In the genomic region with DNA sequence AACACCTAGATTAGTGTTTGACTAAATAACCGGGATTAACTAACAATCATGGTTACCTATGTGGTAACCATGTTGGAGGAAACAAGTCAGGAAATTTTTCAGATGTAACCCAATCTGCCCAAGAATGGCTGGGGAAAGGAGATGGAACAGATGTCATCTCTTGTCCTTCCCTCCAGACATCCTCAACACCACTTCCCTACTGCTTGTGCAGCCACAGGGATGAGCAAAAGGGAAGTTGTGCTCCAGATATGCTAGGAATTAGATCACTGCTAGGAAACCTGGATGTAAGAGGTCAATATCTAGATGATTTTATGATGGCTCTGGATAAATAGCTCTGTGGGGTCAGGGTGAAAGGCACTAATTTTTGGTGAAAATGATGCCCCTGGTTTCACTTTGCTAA, we compare ENCODE assay signal across 28 cellular contexts.
A peak's percentile ranks its signal among the peaks of the same experiment; 100 is the strongest.
DNase-seq lines count a peak whose midpoint lies in the region; ATAC-seq, FAIRE-seq and TF ChIP-seq lines count a peak whose summit lies in the region.
"Had no signal": no experiment of that assay in that cellular context is flagged by ENCODE, and none has a peak within 500 bp of the region (broad histone marks: within the 10 kb centered on the region; RNA-seq: fewer than 3 reads in every experiment).

No MANE protein-coding gene starts in this region.

- no peak for TF ChIP-seq EP300 in SK-N-SH (IDR thresholded peaks at IDR 0.05; ENCODE audit: borderline replicate concordance in 1 of 2, low read depth in 1 of 2, low read length in 1 of 2)

- POLR2A ChIA-PET in SK-N-SH (lab: Yijun Ruan, JAX): no interaction called here

- H3K4me3 ChIP-seq in SK-N-SH (ENCODE audit: low read depth in 2 of 2, low read length in 1 of 2): no peak overlapping the region
- H3K4me3 ChIP-seq: HAP-1, right lobe of liver, SJCRH30, tibial artery had no signal

- H3K4me1 Mint-ChIP-seq in HFFc6 (ENCODE audit: low read depth): peaks cover 77% of the 10 kb centered on the region
- H3K4me1 Mint-ChIP-seq: CD8-positive, alpha-beta memory T cell; central memory CD8-positive, alpha-beta T cell; naive thymus-derived CD8-positive, alpha-beta T cell had no signal

- H3K4me1 ChIP-seq in SK-N-SH (ENCODE audit: control insufficient read depth in 1 of 2, insufficient read depth in 2 of 2, low read depth in 1 of 2, low read length in 1 of 2) (peaks cover 0 to 45% of the 10 kb centered on the region in 2 experiments; a peak in 3 of 4 replicates), foreskin keratinocyte (peaks cover 52% of the 10 kb centered on the region)
- H3K4me1 ChIP-seq: right lobe of liver had no signal

- peak; percentile 63 for FAIRE-seq in urothelium cell line (lab: Jason Lieb, UNC)
- FAIRE-seq: frontal cortex had no signal

- WGBS in SK-N-SH (ENCODE audit: low lambda C conversion rate): 94% methylated on average over 1 of the region's 1 CpG

- no peak for ATAC-seq in foreskin keratinocyte
- ATAC-seq in HG03457 (IDR thresholded peaks at IDR 0.05; ENCODE audit: unreplicated experiment): no peak
- no peak for ATAC-seq in GM19467 (IDR thresholded peaks at IDR 0.05; ENCODE audit: unreplicated experiment)
- ATAC-seq: activated CD8-positive, alpha-beta T cell treated with anti-CD3 and anti-CD28 coated beads for 36 hours; naive thymus-derived CD8-positive, alpha-beta T cell had no signal

- DNase-seq in HFFc6 (no peak), SK-N-SH (no peak), foreskin keratinocyte (no peak), urothelium cell line (ENCODE audit: low spot score) (no peak), SKM-1 (lab: John Stamatoyannopoulos, UW; ENCODE audit: unreplicated experiment) (no peak)
- DNase-seq: activated CD8-positive, alpha-beta T cell treated with anti-CD3 and anti-CD28 coated beads for 36 hours; activated T-cell treated with anti-CD3 and anti-CD28 coated beads, Interleukin-2, amount 50 U/mL, for 1 hour; AML-193; amygdala; CD8-positive, alpha-beta memory T cell; DMS79; erythroblast; hypothalamus; islet precursor cell; MM.1S; naive thymus-derived CD8-positive, alpha-beta T cell; NCI-H146; NCI-H2227 treated with DMSO at 0.1 percent for 48 hours; NCI-H774; right lobe of liver; stimulated activated naive CD4-positive, alpha-beta T cell; tibial artery had no signal

- H3K36me3 ChIP-seq in SK-N-SH (replicated peaks in 1 of 2; ENCODE audit: control insufficient read depth in 1 of 2, insufficient read depth in 2 of 2, low read length in 1 of 2): no peaks in the 10 kb centered on the region
- H3K36me3 ChIP-seq: HAP-1, right lobe of liver, SJCRH30, tibial artery had no signal

- no peaks in the 10 kb centered on the region for H3K9me3 ChIP-seq in SK-N-SH
- H3K9me3 ChIP-seq: HAP-1, right lobe of liver, SJCRH30, tibial artery had no signal

- TF ChIP-seq CTCF in HFFc6 (IDR thresholded peaks at IDR 0.05) (no peak), SK-N-SH (IDR thresholded peaks at IDR 0.05) (no peak), foreskin keratinocyte (conservative IDR thresholded peaks at IDR 0.05) (no peak)

- H3K27me3 Mint-ChIP-seq in HFFc6 (ENCODE audit: insufficient read depth): no peaks in the 10 kb centered on the region
- H3K27me3 Mint-ChIP-seq: central memory CD8-positive, alpha-beta T cell had no signal

- H3K9ac ChIP-seq in SK-N-SH: peak overlapping the region; percentile 22; the same call in 1 of the 2 replicates

- H3K9me2 ChIP-seq in SK-N-SH: no peaks in the 10 kb centered on the region

- peak overlapping the region; percentile 80 for H3K27ac Mint-ChIP-seq in HFFc6
- H3K27ac Mint-ChIP-seq: activated CD8-positive, alpha-beta T cell treated with anti-CD3 and anti-CD28 coated beads for 36 hours; CD8-positive, alpha-beta memory T cell; naive thymus-derived CD8-positive, alpha-beta T cell had no signal

- H3K4me3 Mint-ChIP-seq in HFFc6: peak overlapping the region; percentile 59; the same call in 1 of the 2 replicates
- H3K4me3 Mint-ChIP-seq: activated CD8-positive, alpha-beta T cell treated with anti-CD3 and anti-CD28 coated beads for 36 hours; CD8-positive, alpha-beta memory T cell; central memory CD8-positive, alpha-beta T cell; naive thymus-derived CD8-positive, alpha-beta T cell had no signal

- H3K36me3 Mint-ChIP-seq in HFFc6 (ENCODE audit: low read depth): no peaks in the 10 kb centered on the region
- H3K36me3 Mint-ChIP-seq: CD8-positive, alpha-beta memory T cell; naive thymus-derived CD8-positive, alpha-beta T cell had no signal

- no peaks in the 10 kb centered on the region for H4K20me1 ChIP-seq in SK-N-SH (ENCODE audit: insufficient read depth)

- no peaks in the 10 kb centered on the region for H3K9me3 Mint-ChIP-seq in HFFc6
- H3K9me3 Mint-ChIP-seq: activated CD8-positive, alpha-beta T cell treated with anti-CD3 and anti-CD28 coated beads for 36 hours; CD8-positive, alpha-beta memory T cell; central memory CD8-positive, alpha-beta T cell; naive thymus-derived CD8-positive, alpha-beta T cell had no signal

- no peaks in the 10 kb centered on the region for H3K79me2 ChIP-seq in SK-N-SH (ENCODE audit: insufficient read depth)

- no peaks in the 10 kb centered on the region for H3K27me3 ChIP-seq in SK-N-SH (ENCODE audit: insufficient read depth)
- no peaks in the 10 kb centered on the region for H3K27me3 ChIP-seq in foreskin keratinocyte
- H3K27me3 ChIP-seq: right lobe of liver, SJCRH30, tibial artery had no signal

- H3K27ac ChIP-seq in SK-N-SH (ENCODE audit: low read depth in 2 of 2, low read length in 1 of 2) (peak overlapping the region in 1 of 2 experiments; percentile 69; a peak in 3 of 4 replicates), foreskin keratinocyte (peak overlapping the region; percentile 96)
- H3K27ac ChIP-seq: right lobe of liver, SJCRH30 had no signal

- H3K4me2 ChIP-seq in SK-N-SH: peak overlapping the region; percentile 54; the same call in 1 of the 2 replicates

- TF ChIP-seq RAD21 in SK-N-SH (IDR thresholded peaks at IDR 0.05; ENCODE audit: low read length): no peak

- CTCF ChIA-PET in SK-N-SH (lab: Yijun Ruan, JAX): no interaction called here

- H3F3A ChIP-seq in SK-N-SH (replicated peaks; ENCODE audit: insufficient read depth): peaks cover 41% of the 10 kb centered on the region

- peak overlapping the region; percentile 68 for H2AFZ ChIP-seq in SK-N-SH (ENCODE audit: low read depth)

TF ChIP-seq in SK-N-SH, 30 proteins besides CTCF, POLR2A, EP300 and RAD21:
- no peak for TF ChIP-seq USF1 (IDR thresholded peaks at IDR 0.05; ENCODE audit: borderline replicate concordance, low read depth)
- no peak for TF ChIP-seq MEF2A (IDR thresholded peaks at IDR 0.05; ENCODE audit: borderline replicate concordance, low read depth)
- TF ChIP-seq IRF3 (IDR thresholded peaks at IDR 0.05; ENCODE audit: low read depth, low read length): no peak
- TF ChIP-seq SMC3 (IDR thresholded peaks at IDR 0.05; ENCODE audit: low read depth, low read length): no peak
- TF ChIP-seq RFX5 (IDR thresholded peaks at IDR 0.05; ENCODE audit: low read length): no peak
- TF ChIP-seq PBX3 (IDR thresholded peaks at IDR 0.05): no peak
- TF ChIP-seq GATA2 (CRISPR knock-in tag; IDR thresholded peaks at IDR 0.05): no peak
- no peak for TF ChIP-seq CHD2 (IDR thresholded peaks at IDR 0.05; ENCODE audit: low read length, partially characterized antibody)
